ENCODE assay signal across 16 cellular contexts in genomic region chr12:104637616-104638015, GRCh38.
DNase-seq lines count a peak whose midpoint lies in the region; ATAC-seq and TF ChIP-seq lines count a peak whose summit lies in the region.
"Had no signal": no experiment of that assay in that cellular context is flagged by ENCODE, and none has a peak within 500 bp of the region (broad histone marks: within the 10 kb centered on the region; RNA-seq: fewer than 3 reads in every experiment).

No MANE protein-coding gene starts in this region.

- intact Hi-C loops in dendritic cell treated with granulocyte-macrophage colony-stimulating factor and Interleukin-4, amounts not matched to agents 40 ng/mL and 50 ng/mL, for 4 days (cut with micrococcal nuclease): no loop called here
- intact Hi-C loops in naive thymus-derived CD4-positive, alpha-beta T cell (cut with micrococcal nuclease): no loop called here
- intact Hi-C loops in Caco-2 (cut with micrococcal nuclease; ENCODE audit: unreplicated experiment): no loop called here

- no peak overlapping the region for H3K27ac ChIP-seq in naive thymus-derived CD4-positive, alpha-beta T cell (ENCODE audit: low read depth, low read length)
- H3K27ac ChIP-seq: 22Rv1, coronary artery, KMS-11, transverse colon, VCaP had no signal

- H3K27me3 Mint-ChIP-seq in T-helper 1 cell treated with Interleukin-12 subunit alpha and Interleukin-12 subunit beta and Interleukin-4 antibody, amounts not matched to agents 30 μg/mL and 1 μg/mL, for 36 hours (ENCODE audit: low read depth): no peaks in the 10 kb centered on the region
- H3K27me3 Mint-ChIP-seq in dendritic cell treated with granulocyte-macrophage colony-stimulating factor and Interleukin-4, amounts not matched to agents 40 ng/mL and 50 ng/mL, for 4 days: no peaks in the 10 kb centered on the region
- no peaks in the 10 kb centered on the region for H3K27me3 Mint-ChIP-seq in naive thymus-derived CD4-positive, alpha-beta T cell
- peaks cover 8% of the 10 kb centered on the region for H3K27me3 Mint-ChIP-seq in Caco-2 (ENCODE audit: insufficient read depth, unreplicated experiment)

- POLR2A ChIA-PET in naive thymus-derived CD4-positive, alpha-beta T cell (lab: Charles Lee): interaction anchor here (0.6 kb wide), 1 partner anchor 83 kb away, joined by 5 read pairs; no protein-coding TSS in a partner anchor
- POLR2A ChIA-PET in Caco-2 (lab: Charles Lee): no interaction called here

- H3K36me3 Mint-ChIP-seq in T-helper 1 cell treated with Interleukin-12 subunit alpha and Interleukin-12 subunit beta and Interleukin-4 antibody, amounts not matched to agents 30 μg/mL and 1 μg/mL, for 36 hours (ENCODE audit: low read depth): peaks cover 36% of the 10 kb centered on the region
- H3K36me3 Mint-ChIP-seq in dendritic cell treated with granulocyte-macrophage colony-stimulating factor and Interleukin-4, amounts not matched to agents 40 ng/mL and 50 ng/mL, for 4 days (ENCODE audit: low read depth): peaks cover 54% of the 10 kb centered on the region
- peaks cover 0 to 43% (median 30%) of the 10 kb centered on the region in 5 donors for H3K36me3 Mint-ChIP-seq in naive thymus-derived CD4-positive, alpha-beta T cell
- no peaks in the 10 kb centered on the region for H3K36me3 Mint-ChIP-seq in Caco-2 (ENCODE audit: insufficient read depth, unreplicated experiment)

- CTCF ChIA-PET in naive thymus-derived CD4-positive, alpha-beta T cell (lab: Charles Lee): no interaction called here
- CTCF ChIA-PET in Caco-2 (lab: Charles Lee): no interaction called here

- no peaks in the 10 kb centered on the region for H3K36me3 ChIP-seq in naive thymus-derived CD4-positive, alpha-beta T cell (ENCODE audit: control insufficient read depth in 2 of 3, insufficient read depth in 3 of 3, low read length in 3 of 3)
- no peaks in the 10 kb centered on the region; the same call in 1 of the 2 replicates for H3K36me3 ChIP-seq in Caco-2 (ENCODE audit: control insufficient read depth, insufficient read depth, low read length)
- H3K36me3 ChIP-seq: transverse colon had no signal

- in situ Hi-C loops in KBM-7 (cut with MboI; ENCODE audit: low pct_unique_long_range_greater_than_20kb, low sequenced_read_pairs): no loop called here

- H3K4me3 Mint-ChIP-seq in T-helper 1 cell treated with Interleukin-12 subunit alpha and Interleukin-12 subunit beta and Interleukin-4 antibody, amounts not matched to agents 30 μg/mL and 1 μg/mL, for 36 hours: peak overlapping the region; percentile 17
- peak overlapping the region; percentile 76 for H3K4me3 Mint-ChIP-seq in dendritic cell treated with granulocyte-macrophage colony-stimulating factor and Interleukin-4, amounts not matched to agents 40 ng/mL and 50 ng/mL, for 4 days
- H3K4me3 Mint-ChIP-seq in naive thymus-derived CD4-positive, alpha-beta T cell: no peak overlapping the region
- no peak overlapping the region for H3K4me3 Mint-ChIP-seq in Caco-2 (ENCODE audit: unreplicated experiment)

- no TSS peak for BruUV-seq in Caco-2 (replicated peaks; lab: Mats Ljungman, UMichigan)

- H3K9me3 Mint-ChIP-seq in T-helper 1 cell treated with Interleukin-12 subunit alpha and Interleukin-12 subunit beta and Interleukin-4 antibody, amounts not matched to agents 30 μg/mL and 1 μg/mL, for 36 hours: peaks cover 6% of the 10 kb centered on the region
- H3K9me3 Mint-ChIP-seq in dendritic cell treated with granulocyte-macrophage colony-stimulating factor and Interleukin-4, amounts not matched to agents 40 ng/mL and 50 ng/mL, for 4 days: no peaks in the 10 kb centered on the region
- H3K9me3 Mint-ChIP-seq in naive thymus-derived CD4-positive, alpha-beta T cell: peaks cover 0 to 17% (median 4%) of the 10 kb centered on the region in 11 donors
- H3K9me3 Mint-ChIP-seq in Caco-2 (ENCODE audit: unreplicated experiment): no peaks in the 10 kb centered on the region

- H3K4me1 Mint-ChIP-seq in T-helper 1 cell treated with Interleukin-12 subunit alpha and Interleukin-12 subunit beta and Interleukin-4 antibody, amounts not matched to agents 30 μg/mL and 1 μg/mL, for 36 hours (ENCODE audit: low read depth): peaks cover 37% of the 10 kb centered on the region
- H3K4me1 Mint-ChIP-seq in dendritic cell treated with granulocyte-macrophage colony-stimulating factor and Interleukin-4, amounts not matched to agents 40 ng/mL and 50 ng/mL, for 4 days (ENCODE audit: low read depth): peaks cover 88% of the 10 kb centered on the region
- peaks cover 17 to 44% (median 25%) of the 10 kb centered on the region in 7 donors for H3K4me1 Mint-ChIP-seq in naive thymus-derived CD4-positive, alpha-beta T cell
- H3K4me1 Mint-ChIP-seq in Caco-2 (ENCODE audit: low read depth, unreplicated experiment): no peaks in the 10 kb centered on the region

- no peak for DNase-seq in T-helper 1 cell
- DNase-seq in KBM-7: peak; percentile 42
- no peak for DNase-seq in naive thymus-derived CD4-positive, alpha-beta T cell
- no peak for DNase-seq in Caco-2
- no peak for DNase-seq in stimulated activated CD4-positive, alpha-beta T cell treated with anti-CD3 and anti-CD28 coated beads, Interleukin-4, amount 100 ng/mL, for 1 hour
- no peak for DNase-seq in AG08396 (ENCODE audit: low spot score)
- DNase-seq: activated gamma-delta T cell treated with Interleukin-2 at 50 U/mL for 16 hours, NCI-H2171 treated with DMSO at 0.1 percent for 48 hours, NCI-H748 treated with DMSO at 0.1 percent for 48 hours, transverse colon had no signal

- no peak for TF ChIP-seq CTCF in Caco-2 (IDR thresholded peaks at IDR 0.05; ENCODE audit: insufficient read depth in 1 of 2, low read depth in 1 of 2, low read length in 1 of 2, severe bottlenecking in 1 of 2, unreplicated experiment in 1 of 2)

- no peak overlapping the region for H3K4me3 ChIP-seq in naive thymus-derived CD4-positive, alpha-beta T cell (ENCODE audit: low read length)
- no peak overlapping the region for H3K4me3 ChIP-seq in Caco-2 (ENCODE audit: low read depth, low read length)
- H3K4me3 ChIP-seq: coronary artery, transverse colon had no signal

- H3K9me3 ChIP-seq in naive thymus-derived CD4-positive, alpha-beta T cell (ENCODE audit: control insufficient read depth in 2 of 3, low read length in 3 of 3): no peaks in the 10 kb centered on the region
- H3K9me3 ChIP-seq in Caco-2: no peaks in the 10 kb centered on the region; the same call in 1 of the 2 replicates
- H3K9me3 ChIP-seq: transverse colon had no signal

- H3K4me1 ChIP-seq in naive thymus-derived CD4-positive, alpha-beta T cell (ENCODE audit: control insufficient read depth in 2 of 2, insufficient read depth in 2 of 2, low read length in 2 of 2): peaks cover 0 to 14% of the 10 kb centered on the region in 2 donors
- no peaks in the 10 kb centered on the region for H3K4me1 ChIP-seq in Caco-2
- H3K4me1 ChIP-seq: transverse colon had no signal

- H3K27ac Mint-ChIP-seq in T-helper 1 cell treated with Interleukin-12 subunit alpha and Interleukin-12 subunit beta and Interleukin-4 antibody, amounts not matched to agents 30 μg/mL and 1 μg/mL, for 36 hours: peak overlapping the region; percentile 52
- peak overlapping the region; percentile 93 for H3K27ac Mint-ChIP-seq in dendritic cell treated with granulocyte-macrophage colony-stimulating factor and Interleukin-4, amounts not matched to agents 40 ng/mL and 50 ng/mL, for 4 days
- peak overlapping the region in 3 of 9 donors; percentile 10 to 53 (median 43) for H3K27ac Mint-ChIP-seq in naive thymus-derived CD4-positive, alpha-beta T cell
- no peak overlapping the region for H3K27ac Mint-ChIP-seq in Caco-2 (ENCODE audit: unreplicated experiment)

- no peaks in the 10 kb centered on the region for H3K27me3 ChIP-seq in naive thymus-derived CD4-positive, alpha-beta T cell (ENCODE audit: control insufficient read depth in 2 of 2, insufficient read depth in 2 of 2, low read length in 2 of 2)
- H3K27me3 ChIP-seq in Caco-2 (replicated peaks; ENCODE audit: control insufficient read depth, insufficient read depth, low read length): no peaks in the 10 kb centered on the region
- H3K27me3 ChIP-seq: transverse colon had no signal

- peak; percentile 13 for ATAC-seq in naive thymus-derived CD4-positive, alpha-beta T cell

Comparison
In these comparisons a context has a peak if more than half of its experiments do, and no peak if none do; other contexts are left out.
1. H3K4me3 Mint-ChIP-seq: peak in T-helper 1 cell treated with Interleukin-12 subunit alpha and Interleukin-12 subunit beta and Interleukin-4 antibody, amounts not matched to agents 30 μg/mL and 1 μg/mL, for 36 hours (single experiment) and dendritic cell treated with granulocyte-macrophage colony-stimulating factor and Interleukin-4, amounts not matched to agents 40 ng/mL and 50 ng/mL, for 4 days (single experiment); none in naive thymus-derived CD4-positive, alpha-beta T cell (0 of 10) and Caco-2 (single experiment).